In the genomic region with DNA sequence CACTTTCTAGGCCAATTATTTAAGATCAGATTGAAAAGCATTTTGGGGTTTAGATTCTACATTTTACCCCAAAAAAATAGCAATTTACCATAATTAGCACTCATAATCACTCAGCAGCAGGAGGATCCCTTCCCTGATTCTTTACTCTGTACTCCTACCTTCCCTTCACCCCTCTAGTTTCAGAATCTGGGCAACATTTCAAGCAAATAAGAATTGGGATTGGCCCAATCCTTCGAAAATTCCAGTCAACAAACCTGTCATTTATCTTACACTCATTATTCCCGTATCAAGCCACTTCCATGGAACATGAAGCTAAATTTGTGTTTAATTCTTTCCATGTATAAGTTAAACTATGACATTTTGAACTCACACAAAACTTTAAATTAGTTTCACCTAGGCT, we compare ENCODE assay signal across 27 cellular contexts.
"Had no signal": no experiment of that assay in that cellular context is flagged by ENCODE, and none has a peak within 500 bp of the region (broad histone marks: within the 10 kb centered on the region; RNA-seq: fewer than 3 reads in every experiment).

No MANE protein-coding gene starts in this region.

- H3K4me3 ChIP-seq: stomach, suprapubic skin, testis, thoracic aorta, thyroid gland, tibial artery, tibial nerve, transverse colon, upper lobe of left lung, upper lobe of right lung, uterus, vagina had no signal

- ATAC-seq: stimulated activated effector memory CD8-positive, alpha-beta T cell treated with anti-CD3 and anti-CD28 coated beads, Interleukin-12 subunit alpha, Interleukin-12 subunit beta, amount 100 ng/mL, for 72 hours; stimulated activated memory B cell treated with anti-CD40 and anti-IgM and Interleukin-4, amounts not matched to agents 10 μg/mL and 1 μg/mL and 100 μg/mL, for 72 hours; stimulated activated naive B cell treated with anti-CD40 and anti-IgM and Interleukin-4, amounts not matched to agents 10 μg/mL and 1 μg/mL and 100 μg/mL, for 72 hours; stimulated activated naive CD8-positive, alpha-beta T cell treated with anti-CD3 and anti-CD28 coated beads, Interleukin-15, amount 100 ng/mL, for 72 hours; stimulated activated naive CD8-positive, alpha-beta T cell treated with anti-CD3 and anti-CD28 coated beads, Interleukin-15, Interleukin-2, amounts not matched to agents 100 U/mL and 50 U/mL, for 24 hours; upper lobe of right lung had no signal

- H3K36me3 ChIP-seq: stomach, suprapubic skin, thoracic aorta, thyroid gland, tibial artery, tibial nerve, transverse colon, upper lobe of left lung, upper lobe of right lung, uterus, vagina had no signal

- H3K4me1 ChIP-seq: stomach, suprapubic skin, testis, thyroid gland, tibial artery, tibial nerve, transverse colon, upper lobe of left lung, upper lobe of right lung, uterus, vagina had no signal

- H3K9me3 ChIP-seq: stomach, suprapubic skin, testis, thoracic aorta, thyroid gland, tibial artery, tibial nerve, transverse colon, upper lobe of left lung, upper lobe of right lung, uterus, vagina had no signal

- DNase-seq: stimulated activated CD4-positive, alpha-beta T cell treated with anti-CD3 and anti-CD28 coated beads, Interleukin-2, amount 100 ng/mL, for 48 hours; stimulated activated CD4-positive, alpha-beta T cell treated with anti-CD3 and anti-CD28 coated beads, Interleukin-4, amount 100 ng/mL, for 1 hour; stimulated activated CD4-positive, alpha-beta T cell treated with anti-CD3 and anti-CD28 coated beads, Interleukin-4, amount 100 ng/mL, for 24 hours; stimulated activated CD4-positive, alpha-beta T cell treated with anti-CD3 and anti-CD28 coated beads, Interleukin-4, amount 100 ng/mL, for 4 hours; stimulated activated CD8-positive, alpha-beta memory T cell treated with anti-CD3 and anti-CD28 coated beads, Interleukin-4, amount 100 ng/mL, for 48 hours; stimulated activated naive B cell treated with anti-CD40 and anti-IgM and Interleukin-4, amounts not matched to agents 10 μg/mL and 1 μg/mL and 100 μg/mL, for 72 hours; stimulated activated naive CD4-positive, alpha-beta T cell; stimulated activated naive CD4-positive, alpha-beta T cell treated with Interleukin-2 at 50 U/mL for 16 hours; stimulated activated naive CD8-positive, alpha-beta T cell treated with anti-CD3 and anti-CD28 coated beads, Interleukin-15, amount 100 ng/mL, for 72 hours; stimulated activated naive CD8-positive, alpha-beta T cell treated with anti-CD3 and anti-CD28 coated beads, Interleukin-15, Interleukin-2, amounts not matched to agents 100 U/mL and 50 U/mL, for 24 hours; stomach; substantia nigra; testis; thyroid gland; tibial artery; transverse colon; trophoblast cell; upper lobe of left lung; upper lobe of right lung; uterus had no signal

- H3K27ac ChIP-seq: stomach, suprapubic skin, testis, thoracic aorta, thyroid gland, tibial artery, tibial nerve, transverse colon, upper lobe of left lung, upper lobe of right lung, uterus, vagina had no signal

- FAIRE-seq: urothelium cell line had no signal

- H3K27me3 ChIP-seq: stomach, suprapubic skin, testis, thyroid gland, tibial artery, tibial nerve, transverse colon, upper lobe of left lung, upper lobe of right lung, uterus, vagina had no signal
